11 cellular contexts compared by ENCODE assay signal in the genomic region with DNA sequence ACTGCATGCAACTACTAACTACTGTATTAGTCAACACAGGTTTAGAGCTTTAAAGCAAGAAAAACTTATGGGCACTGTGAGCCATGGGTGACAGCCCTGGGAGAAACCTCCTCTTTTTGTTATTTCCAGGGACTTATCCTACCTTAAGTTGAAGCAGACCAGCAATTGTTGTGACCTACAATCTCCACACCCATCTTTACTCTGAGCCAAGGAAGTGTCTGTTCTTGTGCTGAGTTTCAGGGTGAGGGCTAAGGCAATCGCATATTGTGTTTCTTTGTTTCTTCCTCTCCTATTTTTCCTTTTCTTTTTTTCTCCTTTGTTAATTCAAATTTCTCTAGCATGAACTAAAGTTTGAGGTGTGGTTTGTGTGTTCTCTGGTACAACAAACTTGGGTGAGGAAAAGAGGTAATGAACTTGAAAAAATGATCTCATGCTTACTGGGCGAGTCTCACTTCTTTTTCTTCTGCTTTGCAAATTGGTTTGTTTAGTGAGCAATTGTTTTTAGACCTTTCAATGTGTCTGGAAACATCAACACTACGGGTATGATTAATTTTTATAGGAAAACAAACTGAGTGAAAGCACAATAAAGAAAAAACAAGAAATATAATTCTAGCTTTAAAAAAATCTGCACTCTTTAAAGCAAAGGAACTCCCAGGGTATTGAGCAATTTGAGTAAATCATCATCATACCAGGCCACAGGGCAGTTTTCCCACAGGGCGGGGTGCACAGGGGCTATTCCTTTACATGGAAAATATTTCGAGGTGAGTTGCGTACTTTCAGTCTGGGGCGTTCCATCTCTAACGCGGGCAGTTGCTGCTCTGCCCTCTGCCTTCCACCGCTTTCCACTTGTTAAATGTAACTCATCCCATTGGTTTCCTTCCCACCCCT. TPM values are rescaled to one million over a fixed set of nuclear protein-coding genes. Genes with fewer than 3 reads are reported as not detected.
DNase-seq lines count a peak whose midpoint lies in the region; ATAC-seq and TF ChIP-seq lines count a peak whose summit lies in the region.
"Had no signal": no experiment of that assay in that cellular context is flagged by ENCODE, and none has a peak within 500 bp of the region (broad histone marks: within the 10 kb centered on the region; RNA-seq: fewer than 3 reads in every experiment).

No MANE protein-coding gene starts in this region.

- H3K27ac ChIP-seq in tibial nerve = peak overlapping the region in 3 of 4 donors; percentile 7 to 82 (median 70)
- H3K27ac ChIP-seq: brain microvascular endothelial cell had no signal

- peaks cover 0 to 6% (median 0%) of the 10 kb centered on the region in 4 donors for H3K4me1 ChIP-seq in tibial nerve

- H3K27me3 ChIP-seq in tibial nerve = no peaks in the 10 kb centered on the region
- H3K27me3 ChIP-seq: brain microvascular endothelial cell had no signal

- 66 to 78% methylated on average over 10 of the region's 10 CpGs for WGBS in tibial nerve, 2 donors

- ATAC-seq in GM19035 (IDR thresholded peaks at IDR 0.05; ENCODE audit: unreplicated experiment) (no peak), HG03378 (IDR thresholded peaks at IDR 0.05; ENCODE audit: unreplicated experiment) (no peak)
- ATAC-seq: activated T-cell treated with anti-CD3 and anti-CD28 coated beads, Interleukin-2, amount 50 U/mL, for 72 hours; T-cell had no signal

- DNase-seq in LHCN-M2 (ENCODE audit: low read depth) = peak; percentile 19
- peak; percentile 39 for DNase-seq in astrocyte of the spinal cord (ENCODE audit: low read depth, low spot score)
- DNase-seq in iPS-NIHi11 (ENCODE audit: low spot score) = peak; percentile 11
- peak; percentile 28 to 36 for DNase-seq in tibial nerve (ENCODE audit: low spot score in 2 of 2)
- no peak for DNase-seq in D341Med (ENCODE audit: low spot score)
- DNase-seq: activated T-cell treated with anti-CD3 and anti-CD28 coated beads, Interleukin-2, amount 50 U/mL, for 72 hours; brain microvascular endothelial cell; NCI-H2107; T-cell had no signal

- H3K36me3 ChIP-seq in tibial nerve = no peaks in the 10 kb centered on the region
- H3K36me3 ChIP-seq: brain microvascular endothelial cell had no signal

- TF ChIP-seq POLR2A in tibial nerve (IDR thresholded peaks at IDR 0.05) = no peak

- TF ChIP-seq CTCF in astrocyte of the spinal cord (IDR thresholded peaks at IDR 0.05; ENCODE audit: low read depth, low read length) = no peak
- no peak for TF ChIP-seq CTCF in tibial nerve (IDR thresholded peaks at IDR 0.05)

- in situ Hi-C loops in astrocyte of the spinal cord (cut with HindIII; ENCODE audit: low sequenced_read_pairs) = no loop called here

- H3K9me3 ChIP-seq in tibial nerve = no peaks in the 10 kb centered on the region

- peak in 1 of 2 donors; percentile 31 for TF ChIP-seq EP300 in tibial nerve (IDR thresholded peaks at IDR 0.05)

- H3K4me3 ChIP-seq in astrocyte of the spinal cord (ENCODE audit: low read depth, low read length) = no peak overlapping the region
- H3K4me3 ChIP-seq in tibial nerve = no peak overlapping the region

RNA-seq across cellular contexts. Expression of a gene that starts 2.7 kb away (rescaled TPM):
- not detected in 2 replicates for total RNA-seq in LHCN-M2 (2014; rRNA removed)
- not detected for polyA plus RNA-seq in LHCN-M2 (2012)
- total RNA-seq in tibial nerve = not detected
- total RNA-seq: activated T-cell treated with anti-CD3 and anti-CD28 coated beads, Interleukin-2, amount 50 U/mL, for 72 hours; T-cell had no signal

RNA-seq across cellular contexts. Expression of a gene that starts 30.1 kb away (rescaled TPM):
- total RNA-seq in LHCN-M2 (2014; rRNA removed) (not detected in 2 replicates), tibial nerve (not detected)
- not detected for polyA plus RNA-seq in LHCN-M2 (2012)
- total RNA-seq: activated T-cell treated with anti-CD3 and anti-CD28 coated beads, Interleukin-2, amount 50 U/mL, for 72 hours; T-cell had no signal
